In genomic region chr2:8927510-8928456, GRCh38 we compare ENCODE assay signal across 18 cellular contexts.
DNase-seq lines count a peak whose midpoint lies in the region; ATAC-seq, FAIRE-seq and TF ChIP-seq lines count a peak whose summit lies in the region.
"Had no signal": no experiment of that assay in that cellular context is flagged by ENCODE, and none has a peak within 500 bp of the region (broad histone marks: within the 10 kb centered on the region; RNA-seq: fewer than 3 reads in every experiment).

No MANE protein-coding gene starts in this region.

- intact Hi-C loops in K562 (cut with micrococcal nuclease) (no loop called here), posterior cingulate gyrus (cut with DNase I) (loop anchor here (5.0 kb wide), 1 partner anchor 75 kb away; the partner anchor contains the start of gene MBOAT2)

- H3K27ac ChIP-seq in GM23338 (ENCODE audit: low read depth) (no peak overlapping the region), K562 (ENCODE audit: extremely low read depth, low read depth, low read length) (peak overlapping the region; percentile 79), layer of hippocampus (ENCODE audit: low read depth, low read length) (peak overlapping the region; percentile 63)
- H3K27ac ChIP-seq: colonic mucosa, HL-60, WERI-Rb-1 had no signal

- no peak for TF ChIP-seq CTCF in GM23338 (conservative IDR thresholded peaks at IDR 0.05; ENCODE audit: low read depth in 2 of 2)
- no peak for TF ChIP-seq CTCF in K562 (IDR thresholded peaks at IDR 0.05 in 2 of 3, conservative IDR thresholded peaks at IDR 0.05 in 1 of 3; ENCODE audit: insufficient read depth in 2 of 3, low read depth in 1 of 3, low read length in 3 of 3)

- H3K4me3 ChIP-seq in GM23338 (no peak overlapping the region), K562 (peak overlapping the region; percentile 10)
- H3K4me3 ChIP-seq: colonic mucosa had no signal

- no peak overlapping the region for H3K4me3 Mint-ChIP-seq in GM23338
- H3K4me3 Mint-ChIP-seq: activated naive CD4-positive, alpha-beta T cell treated with anti-CD3 and anti-CD28 coated beads for 36 hours; stimulated activated naive B cell treated with anti-CD40 and anti-IgM and Interleukin-4, amounts not matched to agents 10 μg/mL and 1 μg/mL and 100 μg/mL, for 72 hours; type B pancreatic cell had no signal

- FAIRE-seq in K562 (lab: Jason Lieb, UNC), result peak; percentile 98

- ATAC-seq in GM23338 (no peak), K562 (peak; percentile 79), GM21786 (IDR thresholded peaks at IDR 0.05; ENCODE audit: unreplicated experiment) (no peak), GM18498 (IDR thresholded peaks at IDR 0.05; ENCODE audit: unreplicated experiment) (no peak)
- ATAC-seq: stimulated activated naive B cell treated with anti-CD40 and anti-IgM and Interleukin-4, amounts not matched to agents 10 μg/mL and 1 μg/mL and 100 μg/mL, for 72 hours had no signal

- in situ Hi-C loops in K562 (cut with MboI), result no loop called here

- H3K36me3 Mint-ChIP-seq in GM23338 (ENCODE audit: low read depth), result peaks cover 7% of the 10 kb centered on the region; the same call in 2 of the 3 replicates
- H3K36me3 Mint-ChIP-seq: stimulated activated naive B cell treated with anti-CD40 and anti-IgM and Interleukin-4, amounts not matched to agents 10 μg/mL and 1 μg/mL and 100 μg/mL, for 72 hours had no signal

- H3K9ac ChIP-seq in K562 (ENCODE audit: insufficient read depth in 1 of 2, low read depth in 2 of 2, low read length in 2 of 2), result peak overlapping the region; percentile 58 to 79; a peak in 3 of 4 replicates

- no peaks in the 10 kb centered on the region for H4K20me1 ChIP-seq in GM23338 (replicated peaks; ENCODE audit: insufficient read depth)
- H4K20me1 ChIP-seq in K562 (replicated peaks; ENCODE audit: control insufficient read depth, insufficient read depth, low read length), result no peaks in the 10 kb centered on the region

- CTCF ChIA-PET in K562 (lab: Yijun Ruan, JAX; ENCODE audit: low intra/inter-chr PET ratio), result no interaction called here

- H3K27me3 ChIP-seq in GM23338 (ENCODE audit: insufficient read depth) (no peaks in the 10 kb centered on the region), K562 (ENCODE audit: control insufficient read depth in 2 of 2, insufficient read depth in 2 of 2, low read length in 2 of 2) (no peaks in the 10 kb centered on the region), layer of hippocampus (ENCODE audit: control insufficient read depth, insufficient read depth, low read length) (no peaks in the 10 kb centered on the region)
- H3K27me3 ChIP-seq: colonic mucosa had no signal

- no peak overlapping the region for H3K4me2 ChIP-seq in GM23338
- peak overlapping the region; percentile 78 for H3K4me2 ChIP-seq in K562 (ENCODE audit: insufficient read depth, low read length)

- H3K4me1 Mint-ChIP-seq in GM23338, result peaks cover 11% of the 10 kb centered on the region
- H3K4me1 Mint-ChIP-seq: stimulated activated naive B cell treated with anti-CD40 and anti-IgM and Interleukin-4, amounts not matched to agents 10 μg/mL and 1 μg/mL and 100 μg/mL, for 72 hours had no signal

- TF ChIP-seq EP300 in K562 (IDR thresholded peaks at IDR 0.05; ENCODE audit: low read length), result peak; percentile 43; the same call in 1 of the 2 replicates

- H3K36me3 ChIP-seq in GM23338 (ENCODE audit: insufficient read depth), result no peaks in the 10 kb centered on the region
- H3K36me3 ChIP-seq in K562 (ENCODE audit: control insufficient read depth, insufficient read depth, low read length), result peaks cover 22% of the 10 kb centered on the region
- H3K36me3 ChIP-seq: colonic mucosa had no signal

- WGBS in K562 (ENCODE audit: insufficient coverage, low coverage, missing lambda C conversion rate), result 3% methylated on average over 17 of the region's 17 CpGs

- H3K9me3 ChIP-seq in K562 (replicated peaks; ENCODE audit: control insufficient read depth, insufficient read depth, low read depth, low read length), result no peaks in the 10 kb centered on the region
- H3K9me3 ChIP-seq: colonic mucosa had no signal

- TF ChIP-seq RAD21 in K562 (CRISPR knock-in tag; conservative IDR thresholded peaks at IDR 0.05 in 1 of 2, IDR thresholded peaks at IDR 0.05 in 1 of 2), result no peak

- H3K9me2 ChIP-seq in GM23338 (ENCODE audit: insufficient read depth), result no peaks in the 10 kb centered on the region

- no peaks in the 10 kb centered on the region for H3K79me2 ChIP-seq in GM23338 (replicated peaks; ENCODE audit: insufficient read depth)
- peaks cover 52% of the 10 kb centered on the region for H3K79me2 ChIP-seq in K562 (ENCODE audit: control insufficient read depth, insufficient read depth, low read length)

- H2AFZ ChIP-seq in GM23338 (no peak overlapping the region), K562 (ENCODE audit: low read depth, low read length) (peak overlapping the region; percentile 74)

- H3K9me1 ChIP-seq in K562 (ENCODE audit: control insufficient read depth, insufficient read depth, low read length), result no peaks in the 10 kb centered on the region

- peaks cover 2% of the 10 kb centered on the region for H3K27me3 Mint-ChIP-seq in GM23338 (ENCODE audit: insufficient read depth, low read depth, poor library complexity)
- H3K27me3 Mint-ChIP-seq: type B pancreatic cell had no signal

- POLR2A ChIA-PET in K562 (lab: Yijun Ruan, JAX), result interaction anchor here (0.7 to 1.0 kb wide), 5 partner anchors 20 to 614 kb away, joined by 3 to 4 read pairs (median 3); no protein-coding TSS in a partner anchor

- no TSS peak for BruUV-seq in K562 (replicated peaks; lab: Mats Ljungman, UMichigan)

- DNase-seq in GM23338 (ENCODE audit: low spot score), result no peak
- peak; percentile 82 to 91 (median 83) for DNase-seq in K562 (ENCODE audit: extremely low read depth in 1 of 4, low spot score in 3 of 4)
- DNase-seq in posterior cingulate gyrus, result peak in 7 of 10 donors; percentile 24 to 92 (median 61)
- DNase-seq in NCI-H2029 treated with DMSO at 0.1 percent for 48 hours (lab: John Stamatoyannopoulos, UW), result no peak
- no peak for DNase-seq in cerebellar cortex (ENCODE audit: low spot score)
- DNase-seq: activated CD4-positive, alpha-beta T cell treated with anti-CD3 and anti-CD28 coated beads, Interleukin-2, amount 50 U/mL, for 48 hours; activated naive CD4-positive, alpha-beta T cell treated with anti-CD3 and anti-CD28 coated beads for 36 hours; colonic mucosa; foreskin fibroblast; GOT3; NCI-H187 treated with DMSO at 0.1 percent for 48 hours; stimulated activated naive B cell treated with anti-CD40 and anti-IgM and Interleukin-4, amounts not matched to agents 10 μg/mL and 1 μg/mL and 100 μg/mL, for 72 hours; WERI-Rb-1 had no signal

- no peaks in the 10 kb centered on the region for H3K9me3 Mint-ChIP-seq in GM23338
- H3K9me3 Mint-ChIP-seq: activated naive CD4-positive, alpha-beta T cell treated with anti-CD3 and anti-CD28 coated beads for 36 hours; stimulated activated naive B cell treated with anti-CD40 and anti-IgM and Interleukin-4, amounts not matched to agents 10 μg/mL and 1 μg/mL and 100 μg/mL, for 72 hours had no signal

- 0 out of 2 replicates have a peak overlapping the region, but pooled peaks have one; percentile 33 for H3K27ac Mint-ChIP-seq in GM23338
- H3K27ac Mint-ChIP-seq: activated naive CD4-positive, alpha-beta T cell treated with anti-CD3 and anti-CD28 coated beads for 36 hours; stimulated activated naive B cell treated with anti-CD40 and anti-IgM and Interleukin-4, amounts not matched to agents 10 μg/mL and 1 μg/mL and 100 μg/mL, for 72 hours had no signal

- no peaks in the 10 kb centered on the region for H3F3A ChIP-seq in GM23338 (replicated peaks; ENCODE audit: low read depth)

- no peaks in the 10 kb centered on the region for H3K4me1 ChIP-seq in GM23338 (ENCODE audit: insufficient read depth)
- peaks cover 19 to 59% of the 10 kb centered on the region in 2 experiments for H3K4me1 ChIP-seq in K562 (replicated peaks in 1 of 2; ENCODE audit: control insufficient read depth in 2 of 2, insufficient read depth in 2 of 2, low read length in 2 of 2)
- H3K4me1 ChIP-seq: colonic mucosa had no signal

- TF ChIP-seq POLR2A in K562 (conservative IDR thresholded peaks at IDR 0.05), result 0 out of 2 replicates have a peak, but pooled peaks have one; percentile 35

TF ChIP-seq in GM23338, 12 proteins besides CTCF, POLR2A, EP300 and RAD21 (continues in another document):
- no peak for TF ChIP-seq CREB1 (CRISPR knock-in tag; IDR thresholded peaks at IDR 0.05; ENCODE audit: low read depth)
- TF ChIP-seq ETS1 (IDR thresholded peaks at IDR 0.05), result no peak
- TF ChIP-seq POLR2AphosphoS5 (IDR thresholded peaks at IDR 0.05; ENCODE audit: low read depth), result no peak

TF ChIP-seq in K562, 482 proteins besides CTCF, POLR2A, EP300 and RAD21 (continues in another document):
- TF ChIP-seq TBL1XR1 (IDR thresholded peaks at IDR 0.05; ENCODE audit: low read length in 2 of 2), result 0 out of 4 replicates have a peak, but pooled peaks of 1 of the 2 experiments have one; percentile 3
- peak; percentile 57 for TF ChIP-seq GATA2 (CRISPR knock-in tag; IDR thresholded peaks at IDR 0.05)
- peak; percentile 49; the same call in 1 of the 2 replicates for TF ChIP-seq STAT5A (IDR thresholded peaks at IDR 0.05; ENCODE audit: borderline replicate concordance, low read length)
- TF ChIP-seq CCNT2 (IDR thresholded peaks at IDR 0.05; ENCODE audit: borderline replicate concordance, extremely low read depth, insufficient read length, low read depth, low read length), result peak; percentile 35
- no peak for TF ChIP-seq ETS2 (tag; IDR thresholded peaks at IDR 0.05; ENCODE audit: borderline replicate concordance, poor library complexity, severe bottlenecking)
- TF ChIP-seq TFAP4 (CRISPR knock-in tag; IDR thresholded peaks at IDR 0.05; ENCODE audit: borderline replicate concordance), result 0 out of 2 replicates have a peak, but pooled peaks have one; percentile 17
- peak; percentile 41; the same call in 1 of the 2 replicates for TF ChIP-seq EP400 (IDR thresholded peaks at IDR 0.05)
- peak; percentile 52; the same call in 1 of the 2 replicates for TF ChIP-seq L3MBTL2 (IDR thresholded peaks at IDR 0.05)
- peak; percentile 83 for TF ChIP-seq EGR1 (conservative IDR thresholded peaks at IDR 0.05)

Comparison
In these comparisons a context has a peak if more than half of its experiments do, and no peak if none do; other contexts are left out.
1. DNase-seq: peak in K562 (4 of 4) and posterior cingulate gyrus (7 of 10); none in GM23338 (single experiment), NCI-H2029 treated with DMSO at 0.1 percent for 48 hours (single experiment) and cerebellar cortex (single experiment).